ENCODE assay signal across 20 cellular contexts in genomic region chr3:111811811-111812210, GRCh38.
"Had no signal": no experiment of that assay in that cellular context is flagged by ENCODE, and none has a peak within 500 bp of the region (broad histone marks: within the 10 kb centered on the region; RNA-seq: fewer than 3 reads in every experiment).

No MANE protein-coding gene starts in this region.

- H3K4me1 ChIP-seq: prostate gland had no signal

- H3K36me3 ChIP-seq: ascending aorta, cardiac muscle cell, gastroesophageal sphincter, heart right ventricle, prostate gland, tibial nerve had no signal

- H3K27ac Mint-ChIP-seq: activated CD4-positive, alpha-beta T cell treated with anti-CD3 and anti-CD28 coated beads, Interleukin-2, amount 10 ng/mL, durations not matched to agents 7 days and 5 days; natural killer cell had no signal

- H3K4me3 Mint-ChIP-seq: activated CD4-positive, alpha-beta T cell treated with anti-CD3 and anti-CD28 coated beads, Interleukin-2, amount 10 ng/mL, durations not matched to agents 7 days and 5 days; natural killer cell had no signal

- H3K9me3 Mint-ChIP-seq: natural killer cell had no signal

- H3K4me1 Mint-ChIP-seq: activated CD4-positive, alpha-beta T cell treated with anti-CD3 and anti-CD28 coated beads, Interleukin-2, amount 10 ng/mL, durations not matched to agents 7 days and 5 days; natural killer cell had no signal

- H3K27me3 ChIP-seq: ascending aorta, cardiac muscle cell, gastroesophageal sphincter, heart right ventricle, tibial nerve had no signal

- DNase-seq: activated CD4-positive, alpha-beta T cell treated with anti-CD3 and anti-CD28 coated beads, Interleukin-2, amount 10 ng/mL, durations not matched to agents 7 days and 5 days; activated naive CD4-positive, alpha-beta T cell; activated T-cell treated with anti-CD3 and anti-CD28 coated beads for 4 hours; dorsolateral prefrontal cortex; erythroblast; heart right ventricle; natural killer cell; right cardiac atrium; small intestine; stimulated activated CD4-positive, alpha-beta T cell treated with anti-CD3 and anti-CD28 coated beads, Interleukin-4, amount 100 ng/mL, for 4 hours; stimulated activated CD8-positive, alpha-beta memory T cell treated with anti-CD3 and anti-CD28 coated beads, Interleukin-4, amount 100 ng/mL, for 48 hours; stimulated activated naive CD4-positive, alpha-beta T cell treated with Interleukin-2 at 50 U/mL for 16 hours; substantia nigra; T-helper 9 cell had no signal

- H3K36me3 Mint-ChIP-seq: natural killer cell had no signal

- H3K27ac ChIP-seq: ascending aorta, cardiac muscle cell, dorsolateral prefrontal cortex, gastroesophageal sphincter, prostate gland, tibial nerve had no signal

- ATAC-seq: gastroesophageal sphincter, natural killer cell, right cardiac atrium had no signal

- H3K4me3 ChIP-seq: ascending aorta, cardiac muscle cell, dorsolateral prefrontal cortex, gastroesophageal sphincter, heart right ventricle, lung, prostate gland, tibial nerve had no signal

- H3K9me3 ChIP-seq: ascending aorta, prostate gland had no signal

- H3K27me3 Mint-ChIP-seq: activated CD4-positive, alpha-beta T cell treated with anti-CD3 and anti-CD28 coated beads, Interleukin-2, amount 10 ng/mL, durations not matched to agents 7 days and 5 days had no signal
